22 cellular contexts compared by ENCODE assay signal in the genomic region with DNA sequence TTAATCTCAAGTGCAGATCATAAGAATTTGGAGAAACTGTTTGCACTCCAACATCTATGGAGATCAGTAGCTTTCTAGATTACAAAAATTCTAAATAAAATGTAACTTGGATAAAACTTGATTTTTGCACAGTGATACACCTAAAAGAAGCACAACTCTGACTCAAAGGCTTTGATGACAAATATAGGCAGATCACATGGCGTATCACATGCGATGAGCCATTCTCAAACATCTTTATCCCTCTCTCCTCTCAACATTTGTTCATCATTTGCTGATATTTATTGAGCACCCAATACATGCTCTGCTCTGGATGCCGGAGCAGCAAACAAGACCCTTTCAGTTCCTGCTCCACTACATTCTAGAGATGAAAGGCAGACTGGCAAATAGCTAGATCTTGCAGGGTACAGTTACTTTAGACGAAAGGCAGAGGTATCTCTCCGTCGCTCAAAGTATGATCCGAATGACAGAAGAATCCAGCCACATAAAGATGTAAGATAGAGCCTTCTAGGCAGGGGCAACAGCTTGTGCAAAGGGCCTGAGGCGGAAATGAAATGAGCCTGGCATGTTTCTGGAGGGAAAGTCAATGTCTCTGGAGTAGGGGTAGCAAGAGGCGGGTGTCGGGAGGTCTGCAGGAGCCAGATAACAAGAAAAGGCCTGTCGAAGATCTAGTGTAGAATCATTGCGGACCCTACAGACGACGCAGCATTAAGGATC.
DNase-seq lines count a peak whose midpoint lies in the region; ATAC-seq and TF ChIP-seq lines count a peak whose summit lies in the region.
"Had no signal": no experiment of that assay in that cellular context is flagged by ENCODE, and none has a peak within 500 bp of the region (broad histone marks: within the 10 kb centered on the region; RNA-seq: fewer than 3 reads in every experiment).

No MANE protein-coding gene starts in this region.

- intact Hi-C loops in CD4-positive, alpha-beta T cell (cut with DNase I, micrococcal nuclease) = no loop called here

- peaks cover 30% of the 10 kb centered on the region for H3K4me1 Mint-ChIP-seq in CD4-positive, alpha-beta T cell (ENCODE audit: low read depth)
- peaks cover 13% of the 10 kb centered on the region for H3K4me1 Mint-ChIP-seq in nephron progenitor cell
- peaks cover 21 to 25% of the 10 kb centered on the region in 2 donors for H3K4me1 Mint-ChIP-seq in effector memory CD8-positive, alpha-beta T cell (ENCODE audit: low read depth in 2 of 2)

- no peaks in the 10 kb centered on the region for H3K36me3 Mint-ChIP-seq in CD4-positive, alpha-beta T cell (ENCODE audit: low read depth)
- no peaks in the 10 kb centered on the region for H3K36me3 Mint-ChIP-seq in nephron progenitor cell (ENCODE audit: low read depth)
- H3K36me3 Mint-ChIP-seq in effector memory CD8-positive, alpha-beta T cell (ENCODE audit: insufficient read depth) = peaks cover 4% of the 10 kb centered on the region

- no peak for DNase-seq in CD4-positive, alpha-beta T cell
- DNase-seq in LHCN-M2 (ENCODE audit: low read depth) (peak; percentile 54), epithelial cell of esophagus (ENCODE audit: low read depth) (peak; percentile 56), nephron progenitor cell (no peak), NCI-H2029 treated with DMSO at 0.1 percent for 48 hours (lab: John Stamatoyannopoulos, UW) (no peak)
- DNase-seq in effector memory CD8-positive, alpha-beta T cell = no peak
- DNase-seq: activated CD4-positive, alpha-beta T cell treated with anti-CD3 and anti-CD28 coated beads, Interleukin-2, amount 10 ng/mL, durations not matched to agents 24 days and 14 days; colonic mucosa; effector CD8-positive, alpha-beta T cell; islet precursor cell; left lung; NCI-H1930; SJCRH30; T-helper 9 cell; testis; WERI-Rb-1 had no signal

- no peak overlapping the region for H3K4me3 Mint-ChIP-seq in CD4-positive, alpha-beta T cell
- no peak overlapping the region for H3K4me3 Mint-ChIP-seq in nephron progenitor cell
- H3K4me3 Mint-ChIP-seq in effector memory CD8-positive, alpha-beta T cell = no peak overlapping the region
- H3K4me3 Mint-ChIP-seq: activated CD4-positive, alpha-beta T cell treated with anti-CD3 and anti-CD28 coated beads, Interleukin-2, amount 10 ng/mL, durations not matched to agents 24 days and 14 days; stimulated activated naive CD8-positive, alpha-beta T cell treated with anti-CD3 and anti-CD28 coated beads, Interleukin-15, Interleukin-2, amounts not matched to agents 100 ng/mL and 50 ng/mL, for 24 hours had no signal

- peak overlapping the region; percentile 22 for H3K27ac Mint-ChIP-seq in CD4-positive, alpha-beta T cell
- H3K27ac Mint-ChIP-seq in nephron progenitor cell = peak overlapping the region; percentile 37
- no peak overlapping the region for H3K27ac Mint-ChIP-seq in effector memory CD8-positive, alpha-beta T cell
- H3K27ac Mint-ChIP-seq: activated CD4-positive, alpha-beta T cell treated with anti-CD3 and anti-CD28 coated beads, Interleukin-2, amount 10 ng/mL, durations not matched to agents 24 days and 14 days; stimulated activated naive CD8-positive, alpha-beta T cell treated with anti-CD3 and anti-CD28 coated beads, Interleukin-15, Interleukin-2, amounts not matched to agents 100 ng/mL and 50 ng/mL, for 24 hours had no signal

- no peaks in the 10 kb centered on the region for H3K27me3 ChIP-seq in CD4-positive, alpha-beta T cell (ENCODE audit: control insufficient read depth, insufficient read depth, low read length)
- H3K27me3 ChIP-seq: ascending aorta, colonic mucosa, left lung, right atrium auricular region, SJCRH30, testis had no signal

- H3K9me3 Mint-ChIP-seq in CD4-positive, alpha-beta T cell = no peaks in the 10 kb centered on the region
- no peaks in the 10 kb centered on the region for H3K9me3 Mint-ChIP-seq in nephron progenitor cell
- no peaks in the 10 kb centered on the region for H3K9me3 Mint-ChIP-seq in effector memory CD8-positive, alpha-beta T cell
- H3K9me3 Mint-ChIP-seq: activated CD4-positive, alpha-beta T cell treated with anti-CD3 and anti-CD28 coated beads, Interleukin-2, amount 10 ng/mL, durations not matched to agents 24 days and 14 days; stimulated activated naive CD8-positive, alpha-beta T cell treated with anti-CD3 and anti-CD28 coated beads, Interleukin-15, Interleukin-2, amounts not matched to agents 100 ng/mL and 50 ng/mL, for 24 hours had no signal

- no peaks in the 10 kb centered on the region for H3K27me3 Mint-ChIP-seq in CD4-positive, alpha-beta T cell
- peaks cover 7% of the 10 kb centered on the region for H3K27me3 Mint-ChIP-seq in nephron progenitor cell (ENCODE audit: low read depth, poor library complexity)
- no peaks in the 10 kb centered on the region for H3K27me3 Mint-ChIP-seq in effector memory CD8-positive, alpha-beta T cell
- H3K27me3 Mint-ChIP-seq: activated CD4-positive, alpha-beta T cell treated with anti-CD3 and anti-CD28 coated beads, Interleukin-2, amount 10 ng/mL, durations not matched to agents 24 days and 14 days; stimulated activated naive CD8-positive, alpha-beta T cell treated with anti-CD3 and anti-CD28 coated beads, Interleukin-15, Interleukin-2, amounts not matched to agents 100 ng/mL and 50 ng/mL, for 24 hours had no signal

- no peak overlapping the region for H3K4me3 ChIP-seq in epithelial cell of esophagus (ENCODE audit: low read length)
- H3K4me3 ChIP-seq: ascending aorta, colonic mucosa, left lung, right atrium auricular region, SJCRH30, smooth muscle cell, testis had no signal

- H3K9me3 ChIP-seq in CD4-positive, alpha-beta T cell (ENCODE audit: control insufficient read depth, low read length) = no peaks in the 10 kb centered on the region
- H3K9me3 ChIP-seq: ascending aorta, colonic mucosa, left lung, right atrium auricular region, SJCRH30, testis had no signal

- H3K27ac ChIP-seq in CD4-positive, alpha-beta T cell (ENCODE audit: low read depth, low read length) = no peak overlapping the region
- H3K27ac ChIP-seq: ascending aorta, colonic mucosa, KMS-11, left lung, right atrium auricular region, SJCRH30, testis, WERI-Rb-1 had no signal

- no peak for ATAC-seq in CD4-positive, alpha-beta T cell (ENCODE audit: poor library complexity)
- no peak for ATAC-seq in effector memory CD8-positive, alpha-beta T cell (replicated peaks)
- ATAC-seq in GM21367 (IDR thresholded peaks at IDR 0.05; ENCODE audit: unreplicated experiment) = no peak
- ATAC-seq: left lung had no signal

- no peak for TF ChIP-seq CTCF in CD4-positive, alpha-beta T cell (IDR thresholded peaks at IDR 0.05)
- TF ChIP-seq CTCF in epithelial cell of esophagus (IDR thresholded peaks at IDR 0.05; ENCODE audit: insufficient read depth, low read depth, low read length, missing control alignments) (no peak), nephron progenitor cell (IDR thresholded peaks at IDR 0.05) (no peak)

- POLR2A ChIA-PET in CD4-positive, alpha-beta T cell (lab: Charles Lee) = no interaction called here

- CTCF ChIA-PET in CD4-positive, alpha-beta T cell (lab: Charles Lee) = no interaction called here

Comparison
In these comparisons a context has a peak if more than half of its experiments do, and no peak if none do; other contexts are left out.
1. DNase-seq: peak in LHCN-M2 (single experiment) and epithelial cell of esophagus (single experiment); none in CD4-positive, alpha-beta T cell (0 of 10), nephron progenitor cell (single experiment), effector memory CD8-positive, alpha-beta T cell (0 of 3) and NCI-H2029 treated with DMSO at 0.1 percent for 48 hours (single experiment).
2. H3K27ac Mint-ChIP-seq: peak in CD4-positive, alpha-beta T cell (single experiment) and nephron progenitor cell (single experiment); none in effector memory CD8-positive, alpha-beta T cell (0 of 2).